2 cellular contexts compared by ENCODE assay signal in genomic region chr21:14119038-14119437, GRCh38.
TF ChIP-seq lines count a peak whose summit lies in the region.

No MANE protein-coding gene starts in this region.

TF ChIP-seq in GM23338, 12 proteins besides CTCF, POLR2A, EP300 and RAD21:
- TF ChIP-seq ETS1 (IDR thresholded peaks at IDR 0.05) (no peak), EZH2phosphoT487 (IDR thresholded peaks at IDR 0.05; ENCODE audit: unreplicated experiment) (no peak), ZNF114 (CRISPR knock-in tag; IDR thresholded peaks at IDR 0.05) (no peak), EZH2 (IDR thresholded peaks at IDR 0.05; ENCODE audit: low read depth, unreplicated experiment) (no peak), NANOG (IDR thresholded peaks at IDR 0.05; ENCODE audit: borderline replicate concordance) (no peak), ZNF331 (CRISPR knock-in tag; IDR thresholded peaks at IDR 0.05; ENCODE audit: low read depth) (no peak), STAT1 (IDR thresholded peaks at IDR 0.05; ENCODE audit: unreplicated experiment) (no peak), CREB1 (CRISPR knock-in tag; IDR thresholded peaks at IDR 0.05; ENCODE audit: low read depth) (no peak), REST (IDR thresholded peaks at IDR 0.05; ENCODE audit: unreplicated experiment) (no peak), ZNF462 (CRISPR knock-in tag; IDR thresholded peaks at IDR 0.05) (no peak), JUNB (IDR thresholded peaks at IDR 0.05; ENCODE audit: unreplicated experiment) (no peak), POLR2AphosphoS5 (IDR thresholded peaks at IDR 0.05; ENCODE audit: low read depth) (no peak)

TF ChIP-seq in K562, 482 proteins besides CTCF, POLR2A, EP300 and RAD21:
- TF ChIP-seq NFXL1 (CRISPR knock-in tag; IDR thresholded peaks at IDR 0.05) (no peak), POLR2B (IDR thresholded peaks at IDR 0.05; ENCODE audit: low read depth, partially characterized antibody) (no peak), USF2 (CRISPR knock-in tag; IDR thresholded peaks at IDR 0.05) (no peak), ARNT (IDR thresholded peaks at IDR 0.05) (no peak), C11orf30 (IDR thresholded peaks at IDR 0.05; ENCODE audit: low read depth) (no peak), CBX1 (IDR thresholded peaks at IDR 0.05; ENCODE audit: low read depth) (no peak), U2AF1 (optimal IDR thresholded peaks at IDR 0.05; ENCODE audit: low read depth, low read length) (no peak), ZNF12 (CRISPR knock-in tag; IDR thresholded peaks at IDR 0.05) (no peak), SAP30 (IDR thresholded peaks at IDR 0.05; ENCODE audit: borderline replicate concordance, insufficient read depth, low read depth, low read length, poor library complexity, severe bottlenecking) (no peak), STAT5A (IDR thresholded peaks at IDR 0.05; ENCODE audit: borderline replicate concordance, low read length) (no peak), ZBTB8A (IDR thresholded peaks at IDR 0.05; ENCODE audit: partially characterized antibody) (no peak), MTA1 (IDR thresholded peaks at IDR 0.05; ENCODE audit: borderline replicate concordance) (no peak), ETV1 (tag; conservative IDR thresholded peaks at IDR 0.05; ENCODE audit: low read depth) (no peak), RFX5 (IDR thresholded peaks at IDR 0.05; ENCODE audit: low read depth, low read length) (no peak)
